8 cellular contexts compared by ENCODE assay signal in the genomic region with DNA sequence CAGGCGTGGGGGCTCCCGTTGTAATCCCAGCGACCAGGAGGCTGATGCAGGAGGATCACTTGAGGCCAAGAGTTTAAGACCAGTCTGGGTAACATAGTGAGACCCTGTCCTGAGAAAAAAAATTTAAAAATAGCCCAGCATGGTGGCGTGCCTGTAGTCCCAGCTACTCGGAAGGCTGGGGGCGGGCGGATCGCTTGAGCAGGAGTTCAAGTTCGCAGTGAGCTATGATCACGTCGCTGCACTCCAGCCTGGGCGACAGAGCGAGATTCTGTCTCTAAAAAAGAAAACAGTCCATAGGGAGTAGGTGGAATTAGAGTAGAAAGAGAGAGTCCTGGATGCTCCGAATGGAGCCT. TPM values are rescaled to one million over a fixed set of nuclear protein-coding genes. Genes with fewer than 3 reads are reported as not detected.
DNase-seq lines count a peak whose midpoint lies in the region; ATAC-seq and TF ChIP-seq lines count a peak whose summit lies in the region.

No MANE protein-coding gene starts in this region.

- intact Hi-C loops in lower lobe of right lung (cut with DNase I): loop anchor here (10.0 kb wide), 1 partner anchor 134 kb away; no protein-coding TSS in a partner anchor
- intact Hi-C loops in transverse colon (cut with DNase I; ENCODE audit: low total_unique reads): loop anchor here (5.0 kb wide), 1 partner anchor 758 kb away; no protein-coding TSS in a partner anchor

- in situ Hi-C loops in brain microvascular endothelial cell (cut with HindIII; ENCODE audit: low pct_ligation_motif_present, low sequenced_read_pairs) (no loop called here), transverse colon (cut with MboI; ENCODE audit: low pct_ligation_motif_present in 1 of 4, low pct_unique_long_range_greater_than_20kb in 1 of 4, low sequenced_read_pairs in 3 of 4) (loop anchor here in 1 of 4 donors (25.0 kb wide), 1 partner anchor 127 kb away; a partner anchor contains a TSS)

- DNase-seq in activated T-cell treated with anti-CD3 and anti-CD28 coated beads, Interleukin-2, amount 50 U/mL, for 4 hours: no peak
- no peak for DNase-seq in activated T-cell treated with anti-CD3 and anti-CD28 coated beads, Interleukin-2, amount 50 U/mL, for 1 hour
- DNase-seq in brain microvascular endothelial cell (no peak), lower lobe of right lung (no peak), transverse colon (no peak)
- DNase-seq in stimulated activated CD4-positive, alpha-beta T cell treated with anti-CD3 and anti-CD28 coated beads, Interleukin-1b, Interleukin-23, amount 100 ng/mL, for 48 hours: no peak

- no peak for TF ChIP-seq EP300 in transverse colon (IDR thresholded peaks at IDR 0.05; ENCODE audit: low read depth)

- H3K4me3 ChIP-seq in brain microvascular endothelial cell (ENCODE audit: low read depth, low read length) (peak overlapping the region; percentile 92), lower lobe of right lung (peak overlapping the region; percentile 96), transverse colon (peak overlapping the region in 3 of 4 donors; percentile 56 to 83 (median 81))

- H3K27me3 ChIP-seq in brain microvascular endothelial cell (replicated peaks) (no peaks in the 10 kb centered on the region), lower lobe of right lung (ENCODE audit: low read depth) (no peaks in the 10 kb centered on the region), transverse colon (no peaks in the 10 kb centered on the region)

- H3K9me3 ChIP-seq in lower lobe of right lung (no peaks in the 10 kb centered on the region), transverse colon (no peaks in the 10 kb centered on the region)

- H3K27me3 Mint-ChIP-seq in activated T-cell treated with anti-CD3 and anti-CD28 coated beads, Interleukin-2, amount 50 U/mL, for 4 hours (ENCODE audit: low read depth): peaks cover 10% of the 10 kb centered on the region

- no peak for TF ChIP-seq POLR2A in transverse colon (IDR thresholded peaks at IDR 0.05)

- H3K4me1 ChIP-seq in lower lobe of right lung: peaks cover 10% of the 10 kb centered on the region
- peaks cover 0 to 19% (median 11%) of the 10 kb centered on the region in 4 donors for H3K4me1 ChIP-seq in transverse colon

- TF ChIP-seq CTCF in brain microvascular endothelial cell (IDR thresholded peaks at IDR 0.05; ENCODE audit: low read depth, low read length, missing control alignments) (no peak), lower lobe of right lung (IDR thresholded peaks at IDR 0.05) (no peak), transverse colon (IDR thresholded peaks at IDR 0.05) (no peak)

- H3K27ac ChIP-seq in brain microvascular endothelial cell (no peak overlapping the region), lower lobe of right lung (peak overlapping the region; percentile 91), transverse colon (peak overlapping the region; percentile 90 to 95 (median 93))

- no peak for ATAC-seq in activated T-cell treated with anti-CD3 and anti-CD28 coated beads, Interleukin-2, amount 50 U/mL, for 4 hours
- ATAC-seq in lower lobe of right lung (no peak), HG03095 (IDR thresholded peaks at IDR 0.05; ENCODE audit: unreplicated experiment) (no peak), GM18519 (IDR thresholded peaks at IDR 0.05; ENCODE audit: low FRiP score, unreplicated experiment) (no peak)

- peaks cover 14% of the 10 kb centered on the region for H3K4me1 Mint-ChIP-seq in activated T-cell treated with anti-CD3 and anti-CD28 coated beads, Interleukin-2, amount 50 U/mL, for 4 hours (ENCODE audit: low read depth)

- H3K9me3 Mint-ChIP-seq in activated T-cell treated with anti-CD3 and anti-CD28 coated beads, Interleukin-2, amount 50 U/mL, for 4 hours: no peaks in the 10 kb centered on the region

- WGBS in transverse colon (ENCODE audit: low coverage in 1 of 2), 2 donors: 54 to 60% methylated on average over 14 of the region's 14 CpGs

- H3K4me3 Mint-ChIP-seq in activated T-cell treated with anti-CD3 and anti-CD28 coated beads, Interleukin-2, amount 50 U/mL, for 4 hours: peak overlapping the region; percentile 94

- H3K36me3 Mint-ChIP-seq in activated T-cell treated with anti-CD3 and anti-CD28 coated beads, Interleukin-2, amount 50 U/mL, for 4 hours (ENCODE audit: insufficient read depth): peaks cover 7% of the 10 kb centered on the region

- H3K36me3 ChIP-seq in brain microvascular endothelial cell (replicated peaks) (no peaks in the 10 kb centered on the region), lower lobe of right lung (no peaks in the 10 kb centered on the region), transverse colon (no peaks in the 10 kb centered on the region)

RNA-seq across cellular contexts. Expression of a gene that starts 0.3 kb away (rescaled TPM):
- total RNA-seq in activated T-cell treated with anti-CD3 and anti-CD28 coated beads, Interleukin-2, amount 50 U/mL, for 4 hours: 10 to 100 TPM; 44.2 to 53.0 (median 52.5) TPM
- total RNA-seq in lower lobe of right lung (30.0 TPM), transverse colon (10 to 100 TPM in 3 of 4 donors, 1 to 10 TPM in 1; 6.0 to 26.0 (median 15.9) TPM)

RNA-seq across cellular contexts. Expression of a gene that starts 38.4 kb away (rescaled TPM):
- 10 to 100 TPM; 15.7 to 18.3 (median 15.7) TPM for total RNA-seq in activated T-cell treated with anti-CD3 and anti-CD28 coated beads, Interleukin-2, amount 50 U/mL, for 4 hours
- total RNA-seq in lower lobe of right lung (41.1 TPM), transverse colon (10 to 100 TPM; 34.5 to 73.6 (median 44.8) TPM)

RNA-seq across cellular contexts. Expression of a gene that starts 38.5 kb away (rescaled TPM):
- 10 to 100 TPM; 25.6 to 34.6 (median 32.7) TPM for total RNA-seq in activated T-cell treated with anti-CD3 and anti-CD28 coated beads, Interleukin-2, amount 50 U/mL, for 4 hours
- total RNA-seq in lower lobe of right lung: 21.5 TPM
- 10 to 100 TPM in 3 of 4 donors, 1 to 10 TPM in 1; 1.6 to 52.7 (median 12.7) TPM for total RNA-seq in transverse colon

RNA-seq across cellular contexts. Expression of a gene that starts 50.8 kb away (rescaled TPM):
- total RNA-seq in activated T-cell treated with anti-CD3 and anti-CD28 coated beads, Interleukin-2, amount 50 U/mL, for 4 hours: 100 to 1,000 TPM in 1 of 3 donors, 10 to 100 TPM in 2; 94.1 to 106 (median 97.4) TPM
- total RNA-seq in lower lobe of right lung: 26.7 TPM
- 10 to 100 TPM; 40.3 to 51.3 (median 42.8) TPM for total RNA-seq in transverse colon

RNA-seq across cellular contexts. Expression of a gene that starts 50.9 kb away (rescaled TPM):
- total RNA-seq in activated T-cell treated with anti-CD3 and anti-CD28 coated beads, Interleukin-2, amount 50 U/mL, for 4 hours: 10 to 100 TPM; 68.5 to 75.5 (median 70.5) TPM
- 21.1 TPM for total RNA-seq in lower lobe of right lung
- total RNA-seq in transverse colon: 10 to 100 TPM; 18.5 to 58.0 (median 24.5) TPM
